In the genomic region with DNA sequence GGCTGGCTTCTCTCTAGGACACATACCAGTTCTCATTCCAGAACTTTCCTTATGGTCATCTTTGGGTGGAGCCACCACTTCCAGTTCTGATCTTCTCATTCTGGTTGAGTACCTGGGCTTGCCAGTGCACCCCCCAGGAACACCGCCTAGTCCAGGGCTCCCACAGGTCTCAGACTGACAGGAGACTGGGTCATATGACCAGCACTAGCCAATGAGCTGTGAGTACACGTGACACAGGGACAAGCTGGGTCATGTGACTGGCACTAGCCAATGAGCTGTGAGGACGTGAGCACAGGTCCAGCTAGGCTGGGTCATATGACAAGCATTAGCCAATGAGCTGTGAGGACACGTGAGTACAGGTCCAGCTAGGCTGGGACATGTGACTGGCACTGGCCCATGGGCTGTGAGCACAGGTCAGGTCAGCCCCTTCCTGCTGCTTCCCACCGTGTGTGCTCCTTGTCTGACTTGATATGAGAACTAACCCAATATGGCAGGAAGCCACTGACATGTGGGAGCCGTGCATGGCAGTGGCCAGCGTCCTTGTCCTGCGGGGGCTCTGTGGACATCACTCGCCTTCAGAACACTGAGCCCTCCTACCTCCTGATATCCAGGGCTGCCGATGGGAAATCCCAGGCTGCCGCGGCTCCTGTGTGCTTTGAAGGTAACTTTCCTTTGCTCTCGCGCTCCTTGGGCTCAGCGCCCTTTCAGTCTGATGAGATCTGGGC, we compare ENCODE assay signal across 9 cellular contexts. TPM values are rescaled to one million over a fixed set of nuclear protein-coding genes. Genes with fewer than 3 reads are reported as not detected.
DNase-seq lines count a peak whose midpoint lies in the region; ATAC-seq and TF ChIP-seq lines count a peak whose summit lies in the region.
"Had no signal": no experiment of that assay in that cellular context is flagged by ENCODE, and none has a peak within 500 bp of the region (broad histone marks: within the 10 kb centered on the region; RNA-seq: fewer than 3 reads in every experiment).

No MANE protein-coding gene starts in this region.

- H3K27me3 Mint-ChIP-seq in activated naive CD4-positive, alpha-beta T cell treated with anti-CD3 and anti-CD28 coated beads, Interleukin-2, amount 50 U/mL, for 24 hours: no peaks in the 10 kb centered on the region
- H3K27me3 Mint-ChIP-seq in activated naive CD4-positive, alpha-beta T cell treated with anti-CD3 and anti-CD28 coated beads, Interleukin-2, amount 10 ng/mL, durations not matched to agents 7 days and 5 days: peaks cover 10% of the 10 kb centered on the region

- H3K9me3 Mint-ChIP-seq in activated naive CD4-positive, alpha-beta T cell treated with anti-CD3 and anti-CD28 coated beads, Interleukin-2, amount 50 U/mL, for 24 hours: no peaks in the 10 kb centered on the region
- no peaks in the 10 kb centered on the region for H3K9me3 Mint-ChIP-seq in activated naive CD4-positive, alpha-beta T cell treated with anti-CD3 and anti-CD28 coated beads, Interleukin-2, amount 10 ng/mL, durations not matched to agents 7 days and 5 days

- intact Hi-C loops in tibial artery (cut with DNase I; ENCODE audit: low total_unique reads): no loop called here

- H3K4me3 ChIP-seq in cardiac fibroblast (replicated peaks in 1 of 2; ENCODE audit: low read depth in 2 of 2, low read length in 2 of 2) (no peak overlapping the region), tibial artery (no peak overlapping the region), mesenchymal stem cell (ENCODE audit: insufficient read depth in 1 of 2, low read depth in 1 of 2, low read length in 2 of 2) (no peak overlapping the region)

- H3K4me1 ChIP-seq in tibial artery (no peaks in the 10 kb centered on the region), mesenchymal stem cell (ENCODE audit: control insufficient read depth, insufficient read depth, low read depth, low read length) (peaks cover 5% of the 10 kb centered on the region)

- H2BK15ac ChIP-seq in mesenchymal stem cell (ENCODE audit: low read depth, poor library complexity, severe bottlenecking): no peak overlapping the region

- H3K23ac ChIP-seq in mesenchymal stem cell (ENCODE audit: low read length in 2 of 2): no peak overlapping the region

- no peak overlapping the region for H2BK12ac ChIP-seq in mesenchymal stem cell (ENCODE audit: low read length in 2 of 2)

- WGBS in mesenchymal stem cell: 89% methylated on average over 15 of the region's 15 CpGs

- no peak overlapping the region for H4K91ac ChIP-seq in mesenchymal stem cell (ENCODE audit: low read length)

- H3K4ac ChIP-seq in mesenchymal stem cell (ENCODE audit: low read depth in 1 of 2, low read length in 2 of 2): no peak overlapping the region

- no peak overlapping the region for H3K27ac ChIP-seq in tibial artery
- H3K27ac ChIP-seq in mesenchymal stem cell (ENCODE audit: low read length, poor library complexity, severe bottlenecking): no peak overlapping the region

- no peak for ATAC-seq in GM18873 (IDR thresholded peaks at IDR 0.05; ENCODE audit: low FRiP score, unreplicated experiment)

- H3K36me3 Mint-ChIP-seq in activated naive CD4-positive, alpha-beta T cell treated with anti-CD3 and anti-CD28 coated beads, Interleukin-2, amount 50 U/mL, for 24 hours: no peaks in the 10 kb centered on the region
- H3K36me3 Mint-ChIP-seq in activated naive CD4-positive, alpha-beta T cell treated with anti-CD3 and anti-CD28 coated beads, Interleukin-2, amount 10 ng/mL, durations not matched to agents 7 days and 5 days: no peaks in the 10 kb centered on the region

- H3K27ac Mint-ChIP-seq in activated naive CD4-positive, alpha-beta T cell treated with anti-CD3 and anti-CD28 coated beads, Interleukin-2, amount 50 U/mL, for 24 hours: peak overlapping the region; percentile 65
- no peak overlapping the region for H3K27ac Mint-ChIP-seq in activated naive CD4-positive, alpha-beta T cell treated with anti-CD3 and anti-CD28 coated beads, Interleukin-2, amount 10 ng/mL, durations not matched to agents 7 days and 5 days

- no peak overlapping the region for H3K18ac ChIP-seq in mesenchymal stem cell (ENCODE audit: low read depth in 1 of 2, low read length in 2 of 2)

- no peak overlapping the region for H2BK120ac ChIP-seq in mesenchymal stem cell (ENCODE audit: low read depth, low read length)

- no peak overlapping the region for H2AFZ ChIP-seq in mesenchymal stem cell (ENCODE audit: low read depth, low read length)

- no peak overlapping the region for H3K9ac ChIP-seq in mesenchymal stem cell (ENCODE audit: low read length)

- no peaks in the 10 kb centered on the region for H3K79me1 ChIP-seq in mesenchymal stem cell (replicated peaks; ENCODE audit: low read length, poor library complexity, severe bottlenecking)

- H3K4me2 ChIP-seq in mesenchymal stem cell (ENCODE audit: low read length, poor library complexity, severe bottlenecking): no peak overlapping the region

- peaks cover 0 to 24% of the 10 kb centered on the region in 2 donors for H3K27me3 ChIP-seq in tibial artery
- no peaks in the 10 kb centered on the region for H3K27me3 ChIP-seq in mesenchymal stem cell (ENCODE audit: control insufficient read depth in 1 of 2, insufficient read depth in 1 of 2, low read length in 2 of 2)

- H3K4me1 Mint-ChIP-seq in activated naive CD4-positive, alpha-beta T cell treated with anti-CD3 and anti-CD28 coated beads, Interleukin-2, amount 50 U/mL, for 24 hours: no peaks in the 10 kb centered on the region
- no peaks in the 10 kb centered on the region for H3K4me1 Mint-ChIP-seq in activated naive CD4-positive, alpha-beta T cell treated with anti-CD3 and anti-CD28 coated beads, Interleukin-2, amount 10 ng/mL, durations not matched to agents 7 days and 5 days

- H3K14ac ChIP-seq in mesenchymal stem cell (ENCODE audit: low read length in 2 of 2): no peak overlapping the region

- H2BK5ac ChIP-seq in mesenchymal stem cell (ENCODE audit: low read depth, low read length, poor library complexity, severe bottlenecking): no peak overlapping the region

- H3K9me3 ChIP-seq in tibial artery (no peaks in the 10 kb centered on the region), mesenchymal stem cell (ENCODE audit: control insufficient read depth, low read length) (peaks cover 3% of the 10 kb centered on the region)

- H3K36me3 ChIP-seq in tibial artery (no peaks in the 10 kb centered on the region), mesenchymal stem cell (ENCODE audit: control insufficient read depth in 1 of 2, insufficient read depth in 2 of 2, low read depth in 1 of 2, low read length in 2 of 2) (no peaks in the 10 kb centered on the region)

- H3K4me3 Mint-ChIP-seq in activated naive CD4-positive, alpha-beta T cell treated with anti-CD3 and anti-CD28 coated beads, Interleukin-2, amount 50 U/mL, for 24 hours: no peak overlapping the region
- no peak overlapping the region for H3K4me3 Mint-ChIP-seq in activated naive CD4-positive, alpha-beta T cell treated with anti-CD3 and anti-CD28 coated beads, Interleukin-2, amount 10 ng/mL, durations not matched to agents 7 days and 5 days

- TF ChIP-seq CTCF in cardiac fibroblast (IDR thresholded peaks at IDR 0.05; ENCODE audit: low read depth, low read length) (no peak), tibial artery (IDR thresholded peaks at IDR 0.05) (no peak)

- no peak for DNase-seq in activated naive CD4-positive, alpha-beta T cell treated with anti-CD3 and anti-CD28 coated beads, Interleukin-2, amount 10 ng/mL, durations not matched to agents 7 days and 5 days
- peak; percentile 93 to 99 for DNase-seq in NCI-H524 (lab: John Stamatoyannopoulos, UW)
- DNase-seq in cardiac fibroblast (ENCODE audit: low read depth in 2 of 2): peak; percentile 10 to 32
- DNase-seq in stimulated activated CD8-positive, alpha-beta memory T cell treated with anti-CD3 and anti-CD28 coated beads, Interleukin-7, amount 100 ng/mL, for 24 hours (ENCODE audit: low read depth): peak; percentile 7
- no peak for DNase-seq in tibial artery
- DNase-seq in mesenchymal stem cell: no peak

- no peak overlapping the region for H4K8ac ChIP-seq in mesenchymal stem cell (ENCODE audit: low read length)

- CTCF ChIA-PET in activated naive CD4-positive, alpha-beta T cell treated with anti-CD3 and anti-CD28 coated beads, Interleukin-2, amount 10 ng/mL, durations not matched to agents 7 days and 5 days (lab: Charles Lee): no interaction called here

- H2AK5ac ChIP-seq in mesenchymal stem cell (ENCODE audit: low read length, severe bottlenecking): no peak overlapping the region

RNA-seq across cellular contexts. Expression of a gene that starts 22.7 kb away (rescaled TPM):
- polyA plus RNA-seq in mesenchymal stem cell (2013, experiment 1 of 2): not detected
- polyA plus RNA-seq in mesenchymal stem cell (2013, experiment 2 of 2): not detected
- polyA plus RNA-seq: esophagus had no signal

RNA-seq across cellular contexts. Expression of a gene that starts 34.0 kb away (rescaled TPM):
- polyA plus RNA-seq in mesenchymal stem cell (2013, experiment 1 of 2): not detected
- not detected for polyA plus RNA-seq in mesenchymal stem cell (2013, experiment 2 of 2)
- polyA plus RNA-seq: esophagus had no signal

RNA-seq across cellular contexts. Expression of a gene that starts 41.3 kb away (rescaled TPM):
- polyA plus RNA-seq in mesenchymal stem cell (2013, experiment 1 of 2): not detected
- not detected for polyA plus RNA-seq in mesenchymal stem cell (2013, experiment 2 of 2)
- polyA plus RNA-seq: esophagus had no signal

RNA-seq across cellular contexts. Expression of a gene that starts 56.2 kb away (rescaled TPM):
- not detected for polyA plus RNA-seq in mesenchymal stem cell (2013, experiment 1 of 2)
- not detected for polyA plus RNA-seq in mesenchymal stem cell (2013, experiment 2 of 2)
- polyA plus RNA-seq: esophagus had no signal

Comparison
In these comparisons a context has a peak if more than half of its experiments do, and no peak if none do; other contexts are left out.
1. DNase-seq: peak in NCI-H524 (2 of 2), cardiac fibroblast (2 of 2) and stimulated activated CD8-positive, alpha-beta memory T cell treated with anti-CD3 and anti-CD28 coated beads, Interleukin-7, amount 100 ng/mL, for 24 hours (single experiment); none in activated naive CD4-positive, alpha-beta T cell treated with anti-CD3 and anti-CD28 coated beads, Interleukin-2, amount 10 ng/mL, durations not matched to agents 7 days and 5 days (single experiment), tibial artery (0 of 2) and mesenchymal stem cell (single experiment).